Comparison of ENCODE assay signal across 7 cellular contexts in the genomic region with DNA sequence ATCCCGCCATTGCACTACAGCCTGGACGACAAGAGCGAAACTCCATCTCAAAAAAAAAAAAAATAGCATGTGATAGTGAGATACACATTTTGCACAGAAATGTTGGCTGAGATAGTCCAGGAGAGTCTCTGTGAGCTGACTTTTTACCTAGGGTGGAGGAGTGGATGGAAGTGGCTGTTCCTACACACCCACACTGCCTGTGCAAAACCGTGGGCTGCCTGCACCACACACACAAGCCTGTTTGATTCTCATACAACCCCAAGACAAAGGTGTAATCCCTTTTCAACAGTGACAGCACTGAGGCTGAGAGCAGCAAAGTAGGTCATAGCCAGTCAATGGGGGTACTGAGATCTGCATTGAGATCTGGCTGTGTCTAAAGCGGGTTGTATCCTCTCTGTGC.
"Had no signal": no experiment of that assay in that cellular context is flagged by ENCODE, and none has a peak within 500 bp of the region (broad histone marks: within the 10 kb centered on the region; RNA-seq: fewer than 3 reads in every experiment).

No MANE protein-coding gene starts in this region.

- H3K9me3 ChIP-seq: HAP-1 had no signal

- H3K36me3 ChIP-seq: HAP-1 had no signal

- ATAC-seq: HCT116, HepG2 had no signal

- DNase-seq: GOT3, H7, KG1 had no signal

- H3K4me1 ChIP-seq: HAP-1 had no signal

- H3K27ac ChIP-seq: HL-60 had no signal

- H3K4me3 ChIP-seq: HAP-1 had no signal

- FAIRE-seq: HepG2 had no signal
